Comparison of ENCODE assay signal across 3 cellular contexts in genomic region chr19:55032976-55033643, GRCh38. TPM values are rescaled to one million over a fixed set of nuclear protein-coding genes. Genes with fewer than 3 reads are reported as not detected.
"Had no signal": no experiment of that assay in that cellular context is flagged by ENCODE, and none has a peak within 500 bp of the region (broad histone marks: within the 10 kb centered on the region; RNA-seq: fewer than 3 reads in every experiment).

No MANE protein-coding gene starts in this region.

RNA-seq across cellular contexts. Expression of gene GP6, which starts 5.0 kb away (rescaled TPM):
- total RNA-seq: ascending aorta, bronchial epithelial cell had no signal
- polyA plus RNA-seq: cardiac muscle cell had no signal

RNA-seq across cellular contexts. Expression of gene EPS8L1, which starts 42.6 kb away (rescaled TPM):
- total RNA-seq: ascending aorta had no signal
